Comparison of ENCODE assay signal across 17 cellular contexts in the genomic region with DNA sequence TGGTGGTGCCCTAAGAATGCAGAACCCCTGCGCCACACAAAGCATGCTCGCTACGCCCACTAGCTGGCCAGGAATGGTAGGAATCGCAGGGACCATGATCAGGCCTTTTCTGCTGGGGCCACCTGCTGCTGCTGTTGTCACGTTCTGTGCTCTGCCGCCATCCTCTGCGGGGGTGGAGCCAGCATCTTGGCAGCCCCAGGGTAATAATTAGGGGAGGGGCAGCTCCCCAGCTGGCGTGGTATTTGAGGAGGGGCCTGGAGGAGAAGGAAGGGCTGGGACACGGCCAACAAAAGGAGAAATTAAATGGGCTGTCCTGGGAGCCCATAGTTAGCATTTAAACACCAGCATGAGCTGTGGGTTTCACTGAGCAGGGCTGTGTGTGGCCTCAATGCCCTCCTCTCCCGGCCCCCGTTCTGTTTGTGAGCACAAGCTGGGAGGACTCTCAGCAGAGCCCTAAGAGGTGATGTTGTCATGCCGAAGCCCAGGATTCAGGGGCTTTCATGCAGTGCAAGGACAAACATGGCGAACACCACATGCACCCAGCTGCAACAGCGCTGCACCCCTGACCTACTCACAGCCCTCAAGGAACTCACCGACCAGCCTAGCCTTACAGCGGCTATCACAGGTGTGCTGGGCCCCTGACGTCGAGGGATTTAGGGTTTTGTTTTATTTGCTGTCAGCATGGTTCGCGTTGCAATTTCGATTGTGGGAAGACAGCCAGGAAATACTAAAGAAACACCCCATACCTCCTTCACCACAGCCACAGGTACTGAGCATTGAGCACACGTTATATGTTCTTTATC.
DNase-seq lines count a peak whose midpoint lies in the region; ATAC-seq and TF ChIP-seq lines count a peak whose summit lies in the region.
"Had no signal": no experiment of that assay in that cellular context is flagged by ENCODE, and none has a peak within 500 bp of the region (broad histone marks: within the 10 kb centered on the region; RNA-seq: fewer than 3 reads in every experiment).

No MANE protein-coding gene starts in this region.

- CTCF ChIA-PET in A673 (lab: Charles Lee), result no interaction called here

- TF ChIP-seq POLR2A in lower leg skin (IDR thresholded peaks at IDR 0.05), result no peak

- H3K36me3 ChIP-seq in A673 (ENCODE audit: insufficient read depth, low read length, poor library complexity, severe bottlenecking), result no peaks in the 10 kb centered on the region
- H3K36me3 ChIP-seq: vagina, WERI-Rb-1 had no signal

- no peak overlapping the region for H3K27ac ChIP-seq in A673 (ENCODE audit: low read depth, low read length, poor library complexity, severe bottlenecking)
- H3K27ac ChIP-seq: PC-9, skin epidermis, vagina, WERI-Rb-1 had no signal

- intact Hi-C loops in A673 (cut with micrococcal nuclease; ENCODE audit: unreplicated experiment) (no loop called here), lower leg skin (cut with DNase I; ENCODE audit: low total_unique reads) (no loop called here)

- H3K4me3 ChIP-seq in A673 (ENCODE audit: low read depth, low read length, poor library complexity, severe bottlenecking), result no peak overlapping the region
- no peak overlapping the region for H3K4me3 ChIP-seq in lower leg skin (ENCODE audit: low read depth, poor library complexity, severe bottlenecking)
- H3K4me3 ChIP-seq: PC-9, skin epidermis, vagina had no signal

- TF ChIP-seq CTCF in A673 (conservative IDR thresholded peaks at IDR 0.05; ENCODE audit: low read depth, low read length) (peak; percentile 35; the same call in 1 of the 2 replicates), lower leg skin (IDR thresholded peaks at IDR 0.05) (no peak), endothelial cell (IDR thresholded peaks at IDR 0.05; ENCODE audit: unreplicated experiment) (no peak)

- H3K27me3 Mint-ChIP-seq in endothelial cell (ENCODE audit: unreplicated experiment), result no peaks in the 10 kb centered on the region

- H3K9me3 Mint-ChIP-seq in endothelial cell (ENCODE audit: unreplicated experiment), result no peaks in the 10 kb centered on the region
- H3K9me3 Mint-ChIP-seq: dendritic cell treated with granulocyte-macrophage colony-stimulating factor and Interleukin-4, amounts not matched to agents 40 ng/mL and 50 ng/mL, for 4 days had no signal

- no peaks in the 10 kb centered on the region for H3K36me3 Mint-ChIP-seq in endothelial cell (ENCODE audit: low read depth, unreplicated experiment)

- POLR2A ChIA-PET in A673 (lab: Charles Lee; ENCODE audit: low non-redundant PET), result no interaction called here

- no TSS peak for BruUV-seq in A673 (replicated peaks; lab: Mats Ljungman, UMichigan)

- no peaks in the 10 kb centered on the region for H3K27me3 ChIP-seq in A673 (replicated peaks; ENCODE audit: insufficient read depth, low read depth, low read length, poor library complexity)
- H3K27me3 ChIP-seq: vagina had no signal

- no peak overlapping the region for H3K27ac Mint-ChIP-seq in endothelial cell (ENCODE audit: unreplicated experiment)
- H3K27ac Mint-ChIP-seq: dendritic cell treated with granulocyte-macrophage colony-stimulating factor and Interleukin-4, amounts not matched to agents 40 ng/mL and 50 ng/mL, for 4 days had no signal

- H3K4me1 ChIP-seq in A673 (ENCODE audit: insufficient read depth, low read length, poor library complexity, severe bottlenecking), result peaks cover 17% of the 10 kb centered on the region
- H3K4me1 ChIP-seq: vagina had no signal

- peaks cover 5% of the 10 kb centered on the region for H3K4me1 Mint-ChIP-seq in endothelial cell (ENCODE audit: unreplicated experiment)

- no peak overlapping the region for H3K4me3 Mint-ChIP-seq in endothelial cell (ENCODE audit: unreplicated experiment)
- H3K4me3 Mint-ChIP-seq: dendritic cell treated with granulocyte-macrophage colony-stimulating factor and Interleukin-4, amounts not matched to agents 40 ng/mL and 50 ng/mL, for 4 days had no signal

- no peak for ATAC-seq in SK-N-SH treated with all-trans-retinoic acid at 6 μM for 48 hours

- peak; percentile 81 for DNase-seq in A673 (ENCODE audit: low spot score)
- peak; percentile 54 for DNase-seq in NCI-H1092 treated with DMSO at 0.1 percent for 48 hours (lab: John Stamatoyannopoulos, UW)
- peak; percentile 40 for DNase-seq in NCI-H748 treated with DMSO at 0.1 percent for 48 hours (lab: John Stamatoyannopoulos, UW)
- peak; percentile 79 for DNase-seq in islet precursor cell
- no peak for DNase-seq in lower leg skin (ENCODE audit: low spot score in 2 of 2)
- no peak for DNase-seq in endothelial cell (ENCODE audit: low spot score)
- DNase-seq in HUDEP-2 (lab: John Stamatoyannopoulos, UW; ENCODE audit: unreplicated experiment in 76 of 76), result no peak
- DNase-seq: activated naive CD4-positive, alpha-beta T cell; nucleus accumbens; PC-9; stimulated activated naive CD4-positive, alpha-beta T cell treated with Interleukin-2 at 50 U/mL for 16 hours; SW 1271; WERI-Rb-1 had no signal

- WGBS in lower leg skin, 2 donors, result 62 to 66% methylated on average over 22 of the region's 22 CpGs

- no peaks in the 10 kb centered on the region for H3K9me3 ChIP-seq in A673 (ENCODE audit: low read depth, low read length, poor library complexity, severe bottlenecking)
- H3K9me3 ChIP-seq: vagina had no signal

TF ChIP-seq in SK-N-SH treated with all-trans-retinoic acid at 6 μM for 48 hours, 23 proteins besides CTCF, POLR2A, EP300 and RAD21:
- TF ChIP-seq BACH2 (CRISPR knock-in tag; IDR thresholded peaks at IDR 0.05; ENCODE audit: borderline replicate concordance) (no peak), ZFP3 (CRISPR knock-in tag; IDR thresholded peaks at IDR 0.05) (no peak), OSR1 (CRISPR knock-in tag; IDR thresholded peaks at IDR 0.05) (no peak), SNAI2 (CRISPR knock-in tag; IDR thresholded peaks at IDR 0.05) (no peak), RARB (CRISPR knock-in tag; IDR thresholded peaks at IDR 0.05) (no peak)
- TF ChIP-seq, protein P1, sequence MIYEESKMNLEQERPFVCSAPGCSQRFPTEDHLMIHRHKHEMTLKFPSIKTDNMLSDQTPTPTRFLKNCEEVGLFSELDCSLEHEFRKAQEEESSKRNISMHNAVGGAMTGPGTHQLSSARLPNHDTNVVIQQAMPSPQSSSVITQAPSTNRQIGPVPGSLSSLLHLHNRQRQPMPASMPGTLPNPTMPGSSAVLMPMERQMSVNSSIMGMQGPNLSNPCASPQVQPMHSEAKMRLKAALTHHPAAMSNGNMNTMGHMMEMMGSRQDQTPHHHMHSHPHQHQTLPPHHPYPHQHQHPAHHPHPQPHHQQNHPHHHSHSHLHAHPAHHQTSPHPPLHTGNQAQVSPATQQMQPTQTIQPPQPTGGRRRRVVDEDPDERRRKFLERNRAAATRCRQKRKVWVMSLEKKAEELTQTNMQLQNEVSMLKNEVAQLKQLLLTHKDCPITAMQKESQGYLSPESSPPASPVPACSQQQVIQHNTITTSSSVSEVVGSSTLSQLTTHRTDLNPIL (CRISPR knock-in tag; IDR thresholded peaks at IDR 0.05; ENCODE audit: low read depth), result no peak

Comparison
In these comparisons a context has a peak if more than half of its experiments do, and no peak if none do; other contexts are left out.
1. DNase-seq: peak in A673 (single experiment), NCI-H1092 treated with DMSO at 0.1 percent for 48 hours (single experiment), NCI-H748 treated with DMSO at 0.1 percent for 48 hours (single experiment) and islet precursor cell (single experiment); none in lower leg skin (0 of 2), endothelial cell (single experiment) and HUDEP-2 (0 of 76).